In the genomic region with DNA sequence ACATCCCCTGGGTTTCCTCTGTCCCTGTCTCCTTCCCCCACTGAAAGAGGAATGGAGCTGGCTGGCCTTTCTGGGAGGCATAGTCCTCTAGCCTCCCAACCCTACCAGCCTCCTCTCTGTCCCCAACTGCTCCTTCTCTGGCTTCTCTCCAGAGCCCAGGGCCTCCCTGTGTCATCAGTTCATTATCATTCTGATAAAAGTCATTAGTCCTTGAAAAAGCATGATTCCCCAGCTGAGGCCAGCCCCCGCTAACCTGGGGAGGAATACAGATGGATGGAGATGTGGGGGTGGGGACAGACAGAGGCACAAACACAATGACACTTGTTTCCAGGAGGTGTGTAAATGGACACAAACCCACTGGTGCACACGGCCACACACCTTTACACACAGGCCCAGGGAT, we compare ENCODE assay signal across 14 cellular contexts.
DNase-seq lines count a peak whose midpoint lies in the region; ATAC-seq and TF ChIP-seq lines count a peak whose summit lies in the region.
"Had no signal": no experiment of that assay in that cellular context is flagged by ENCODE, and none has a peak within 500 bp of the region (broad histone marks: within the 10 kb centered on the region; RNA-seq: fewer than 3 reads in every experiment).

No MANE protein-coding gene starts in this region.

- H4K20me1 ChIP-seq in GM23338 (replicated peaks; ENCODE audit: insufficient read depth), result no peaks in the 10 kb centered on the region
- H4K20me1 ChIP-seq in OCI-LY3 (ENCODE audit: insufficient read depth, low read length), result no peaks in the 10 kb centered on the region

- H3K9me3 ChIP-seq in OCI-LY3 (ENCODE audit: insufficient read depth, low read length), result no peaks in the 10 kb centered on the region
- no peaks in the 10 kb centered on the region for H3K9me3 ChIP-seq in spleen
- H3K9me3 ChIP-seq: MG63 had no signal

- H2AFZ ChIP-seq in GM23338 (peak overlapping the region; percentile 96), OCI-LY3 (ENCODE audit: low read depth, low read length) (no peak overlapping the region)

- no peak for TF ChIP-seq POLR2A in spleen (IDR thresholded peaks at IDR 0.05)

- H3K36me3 Mint-ChIP-seq in GM23338 (ENCODE audit: low read depth), result no peaks in the 10 kb centered on the region; the same call in 2 of the 3 replicates
- H3K36me3 Mint-ChIP-seq in glutamatergic neuron (ENCODE audit: unreplicated experiment), result no peaks in the 10 kb centered on the region

- no peaks in the 10 kb centered on the region for H3K9me3 Mint-ChIP-seq in GM23338
- H3K9me3 Mint-ChIP-seq in glutamatergic neuron (ENCODE audit: unreplicated experiment), result peaks cover 6% of the 10 kb centered on the region

- H3K4me2 ChIP-seq in GM23338 (peak overlapping the region; percentile 71), OCI-LY3 (ENCODE audit: low read length) (peak overlapping the region; percentile 73)

- H3K4me1 Mint-ChIP-seq in GM23338, result peaks cover 39% of the 10 kb centered on the region
- peaks cover 50% of the 10 kb centered on the region for H3K4me1 Mint-ChIP-seq in glutamatergic neuron (ENCODE audit: low read depth, unreplicated experiment)

- H3F3A ChIP-seq in GM23338 (replicated peaks; ENCODE audit: low read depth), result no peaks in the 10 kb centered on the region

- H3K27me3 Mint-ChIP-seq in GM23338 (ENCODE audit: insufficient read depth, low read depth, poor library complexity) (peaks cover 6% of the 10 kb centered on the region), glutamatergic neuron (ENCODE audit: unreplicated experiment) (peaks cover 7% of the 10 kb centered on the region)

- H3K27ac Mint-ChIP-seq in GM23338, result no peak overlapping the region
- peak overlapping the region; percentile 90 for H3K27ac Mint-ChIP-seq in glutamatergic neuron (ENCODE audit: unreplicated experiment)

- TF ChIP-seq CTCF in GM23338 (conservative IDR thresholded peaks at IDR 0.05; ENCODE audit: low read depth in 2 of 2) (no peak), OCI-LY3 (IDR thresholded peaks at IDR 0.05; ENCODE audit: low read depth, low read length) (no peak), glutamatergic neuron (IDR thresholded peaks at IDR 0.05; ENCODE audit: partially characterized antibody, unreplicated experiment) (no peak), spleen (IDR thresholded peaks at IDR 0.05 in 8 of 11, conservative IDR thresholded peaks at IDR 0.05 in 3 of 11) (no peak)

- H3K36me3 ChIP-seq in GM23338 (ENCODE audit: insufficient read depth), result no peaks in the 10 kb centered on the region
- no peaks in the 10 kb centered on the region for H3K36me3 ChIP-seq in OCI-LY3 (replicated peaks; ENCODE audit: low read depth, low read length)
- no peaks in the 10 kb centered on the region for H3K36me3 ChIP-seq in spleen
- H3K36me3 ChIP-seq: MG63 had no signal

- H3K4me3 Mint-ChIP-seq in GM23338 (no peak overlapping the region; the same call in 2 of the 3 replicates), glutamatergic neuron (ENCODE audit: unreplicated experiment) (no peak overlapping the region)

- H3K27me3 ChIP-seq in GM23338 (ENCODE audit: insufficient read depth) (no peaks in the 10 kb centered on the region), OCI-LY3 (ENCODE audit: low read depth, low read length) (peaks cover 14% of the 10 kb centered on the region), spleen (replicated peaks in 1 of 7) (peaks cover 0 to 91% (median 8%) of the 10 kb centered on the region in 7 donors)
- H3K27me3 ChIP-seq: MG63 had no signal

- no peaks in the 10 kb centered on the region for H3K79me2 ChIP-seq in GM23338 (replicated peaks; ENCODE audit: insufficient read depth)
- H3K79me2 ChIP-seq in OCI-LY3 (ENCODE audit: low read length), result no peaks in the 10 kb centered on the region

- H3K9me2 ChIP-seq in GM23338 (ENCODE audit: insufficient read depth), result no peaks in the 10 kb centered on the region

- intact Hi-C loops in spleen (cut with DNase I; ENCODE audit: low total_unique reads), result no loop called here

- no peak for ATAC-seq in GM23338

- peaks cover 20% of the 10 kb centered on the region for H3K4me1 ChIP-seq in GM23338 (ENCODE audit: insufficient read depth)
- H3K4me1 ChIP-seq in OCI-LY3 (ENCODE audit: low read length), result peaks cover 37% of the 10 kb centered on the region
- H3K4me1 ChIP-seq in spleen, result peaks cover 13 to 55% (median 30%) of the 10 kb centered on the region in 6 donors

- WGBS in spleen, 5 donors, result 62 to 84% (median 82%) methylated on average over 1 to 2 of the region's 2 CpGs

- DNase-seq in GM23338 (ENCODE audit: low spot score), result no peak
- DNase-seq in glutamatergic neuron, result no peak
- DNase-seq in spleen, result no peak
- no peak for DNase-seq in cerebellar nuclear complex (lab: John Stamatoyannopoulos, UW)
- DNase-seq in epidermal melanocyte (ENCODE audit: insufficient read length, low spot score), result no peak
- no peak for DNase-seq in SKM-1 treated with dmso at 0.1 percent for 144 hours (lab: John Stamatoyannopoulos, UW; ENCODE audit: unreplicated experiment)
- DNase-seq: DMS53; MG63; NCI-H1092 treated with DMSO at 0.1 percent for 48 hours; NCI-H2081 treated with DMSO at 0.1 percent for 48 hours; NK-92 treated with Interleukin-12 subunit alpha and Interleukin-12 subunit beta, amount 100 ng/mL, for 24 hours; RPMI8226; SIG-M5 had no signal

- H3K27ac ChIP-seq in GM23338 (ENCODE audit: low read depth) (no peak overlapping the region), OCI-LY3 (ENCODE audit: low read length) (no peak overlapping the region), spleen (peak overlapping the region in 5 of 8 donors; percentile 42 to 69 (median 49))

- no peak overlapping the region for H3K4me3 ChIP-seq in GM23338
- peak overlapping the region; percentile 61 for H3K4me3 ChIP-seq in OCI-LY3 (ENCODE audit: low read length)
- H3K4me3 ChIP-seq in spleen, result no peak overlapping the region
- H3K4me3 ChIP-seq: MG63 had no signal

- no peak overlapping the region for H3K9ac ChIP-seq in OCI-LY3 (ENCODE audit: low read length)

TF ChIP-seq in GM23338, 12 proteins besides CTCF, POLR2A, EP300 and RAD21:
- TF ChIP-seq EZH2 (IDR thresholded peaks at IDR 0.05; ENCODE audit: low read depth, unreplicated experiment), result no peak
- TF ChIP-seq STAT1 (IDR thresholded peaks at IDR 0.05; ENCODE audit: unreplicated experiment), result no peak
- no peak for TF ChIP-seq NANOG (IDR thresholded peaks at IDR 0.05; ENCODE audit: borderline replicate concordance)
- TF ChIP-seq EZH2phosphoT487 (IDR thresholded peaks at IDR 0.05; ENCODE audit: unreplicated experiment), result no peak
- TF ChIP-seq, protein P1, sequence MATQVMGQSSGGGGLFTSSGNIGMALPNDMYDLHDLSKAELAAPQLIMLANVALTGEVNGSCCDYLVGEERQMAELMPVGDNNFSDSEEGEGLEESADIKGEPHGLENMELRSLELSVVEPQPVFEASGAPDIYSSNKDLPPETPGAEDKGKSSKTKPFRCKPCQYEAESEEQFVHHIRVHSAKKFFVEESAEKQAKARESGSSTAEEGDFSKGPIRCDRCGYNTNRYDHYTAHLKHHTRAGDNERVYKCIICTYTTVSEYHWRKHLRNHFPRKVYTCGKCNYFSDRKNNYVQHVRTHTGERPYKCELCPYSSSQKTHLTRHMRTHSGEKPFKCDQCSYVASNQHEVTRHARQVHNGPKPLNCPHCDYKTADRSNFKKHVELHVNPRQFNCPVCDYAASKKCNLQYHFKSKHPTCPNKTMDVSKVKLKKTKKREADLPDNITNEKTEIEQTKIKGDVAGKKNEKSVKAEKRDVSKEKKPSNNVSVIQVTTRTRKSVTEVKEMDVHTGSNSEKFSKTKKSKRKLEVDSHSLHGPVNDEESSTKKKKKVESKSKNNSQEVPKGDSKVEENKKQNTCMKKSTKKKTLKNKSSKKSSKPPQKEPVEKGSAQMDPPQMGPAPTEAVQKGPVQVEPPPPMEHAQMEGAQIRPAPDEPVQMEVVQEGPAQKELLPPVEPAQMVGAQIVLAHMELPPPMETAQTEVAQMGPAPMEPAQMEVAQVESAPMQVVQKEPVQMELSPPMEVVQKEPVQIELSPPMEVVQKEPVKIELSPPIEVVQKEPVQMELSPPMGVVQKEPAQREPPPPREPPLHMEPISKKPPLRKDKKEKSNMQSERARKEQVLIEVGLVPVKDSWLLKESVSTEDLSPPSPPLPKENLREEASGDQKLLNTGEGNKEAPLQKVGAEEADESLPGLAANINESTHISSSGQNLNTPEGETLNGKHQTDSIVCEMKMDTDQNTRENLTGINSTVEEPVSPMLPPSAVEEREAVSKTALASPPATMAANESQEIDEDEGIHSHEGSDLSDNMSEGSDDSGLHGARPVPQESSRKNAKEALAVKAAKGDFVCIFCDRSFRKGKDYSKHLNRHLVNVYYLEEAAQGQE (IDR thresholded peaks at IDR 0.05; ENCODE audit: unreplicated experiment), result no peak
- no peak for TF ChIP-seq ZNF114 (CRISPR knock-in tag; IDR thresholded peaks at IDR 0.05)
- TF ChIP-seq, protein P2, sequence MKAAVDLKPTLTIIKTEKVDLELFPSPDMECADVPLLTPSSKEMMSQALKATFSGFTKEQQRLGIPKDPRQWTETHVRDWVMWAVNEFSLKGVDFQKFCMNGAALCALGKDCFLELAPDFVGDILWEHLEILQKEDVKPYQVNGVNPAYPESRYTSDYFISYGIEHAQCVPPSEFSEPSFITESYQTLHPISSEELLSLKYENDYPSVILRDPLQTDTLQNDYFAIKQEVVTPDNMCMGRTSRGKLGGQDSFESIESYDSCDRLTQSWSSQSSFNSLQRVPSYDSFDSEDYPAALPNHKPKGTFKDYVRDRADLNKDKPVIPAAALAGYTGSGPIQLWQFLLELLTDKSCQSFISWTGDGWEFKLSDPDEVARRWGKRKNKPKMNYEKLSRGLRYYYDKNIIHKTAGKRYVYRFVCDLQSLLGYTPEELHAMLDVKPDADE (IDR thresholded peaks at IDR 0.05), result no peak
- TF ChIP-seq ZNF331 (CRISPR knock-in tag; IDR thresholded peaks at IDR 0.05; ENCODE audit: low read depth), result no peak
- TF ChIP-seq CREB1 (CRISPR knock-in tag; IDR thresholded peaks at IDR 0.05; ENCODE audit: low read depth), result no peak

Comparison
In these comparisons a context has a peak if more than half of its experiments do, and no peak if none do; other contexts are left out.
1. H3K27ac ChIP-seq: peak in spleen (5 of 8); none in GM23338 (single experiment) and OCI-LY3 (single experiment).